Comparison of ENCODE assay signal across 13 cellular contexts in the genomic region with DNA sequence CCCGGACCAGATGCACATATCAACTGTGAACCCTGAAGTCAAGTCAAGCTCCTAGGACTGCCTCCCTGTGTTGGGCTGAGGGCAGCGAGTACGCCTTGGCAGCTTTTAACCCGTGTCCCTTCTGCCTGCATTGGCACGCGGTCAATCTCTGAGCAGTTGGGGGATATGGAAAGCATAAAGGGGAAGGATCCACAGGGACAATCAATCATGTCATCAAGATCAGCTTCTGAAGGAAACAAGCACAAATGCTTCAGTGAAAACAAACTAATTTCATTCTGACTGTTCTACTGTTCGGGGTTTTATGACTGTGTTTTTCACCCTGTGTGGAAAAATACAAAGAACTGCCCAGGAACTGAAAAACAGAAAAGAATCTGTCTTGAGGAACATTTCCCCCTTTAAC.
DNase-seq lines count a peak whose midpoint lies in the region; ATAC-seq lines count a peak whose summit lies in the region.
"Had no signal": no experiment of that assay in that cellular context is flagged by ENCODE, and none has a peak within 500 bp of the region (broad histone marks: within the 10 kb centered on the region; RNA-seq: fewer than 3 reads in every experiment).

No MANE protein-coding gene starts in this region.

- DNase-seq in activated CD8-positive, alpha-beta memory T cell treated with anti-CD3 and anti-CD28 coated beads for 24 hours = peak; percentile 77
- DNase-seq in activated CD8-positive, alpha-beta memory T cell treated with anti-CD3 and anti-CD28 coated beads, Interleukin-2, amount 50 U/mL, for 4 hours = no peak
- DNase-seq in KBM-7 = peak; percentile 67
- DNase-seq in activated T-cell treated with anti-CD3 and anti-CD28 coated beads, Interleukin-2, amount 50 U/mL, for 72 hours = no peak
- peak in 1 of 2 donors; percentile 69 for DNase-seq in stimulated activated effector memory CD8-positive, alpha-beta T cell treated with anti-CD3 and anti-CD28 coated beads, Interleukin-12 subunit alpha, Interleukin-12 subunit beta, amount 100 ng/mL, for 72 hours (ENCODE audit: low spot score in 2 of 2)
- DNase-seq in germinal center (ENCODE audit: low spot score) = no peak
- DNase-seq in NCI-H748 (lab: John Stamatoyannopoulos, UW; ENCODE audit: unreplicated experiment) = no peak
- DNase-seq: Calu3; gastrocnemius medialis; NCI-H1694 treated with DMSO at 0.1 percent for 48 hours; stimulated activated CD4-positive, alpha-beta T cell treated with anti-CD3 and anti-CD28 coated beads, Interleukin-12 subunit alpha, Interleukin-12 subunit beta, amount 100 ng/mL, for 4 hours; WERI-Rb-1 had no signal

- peak overlapping the region; percentile 59 to 78 for H3K4me3 Mint-ChIP-seq in activated T-cell treated with anti-CD3 and anti-CD28 coated beads, Interleukin-2, amount 50 U/mL, for 72 hours
- peak overlapping the region; percentile 47 for H3K4me3 Mint-ChIP-seq in stimulated activated effector memory CD8-positive, alpha-beta T cell treated with anti-CD3 and anti-CD28 coated beads, Interleukin-12 subunit alpha, Interleukin-12 subunit beta, amount 100 ng/mL, for 72 hours

- H3K9me3 Mint-ChIP-seq in activated T-cell treated with anti-CD3 and anti-CD28 coated beads, Interleukin-2, amount 50 U/mL, for 72 hours = peaks cover 2% of the 10 kb centered on the region in 2 donors
- H3K9me3 Mint-ChIP-seq in stimulated activated effector memory CD8-positive, alpha-beta T cell treated with anti-CD3 and anti-CD28 coated beads, Interleukin-12 subunit alpha, Interleukin-12 subunit beta, amount 100 ng/mL, for 72 hours = peaks cover 4% of the 10 kb centered on the region

- peak; percentile 38 to 48 for ATAC-seq in activated T-cell treated with anti-CD3 and anti-CD28 coated beads, Interleukin-2, amount 50 U/mL, for 72 hours (replicated peaks in 1 of 2)
- peak; percentile 55 for ATAC-seq in stimulated activated effector memory CD8-positive, alpha-beta T cell treated with anti-CD3 and anti-CD28 coated beads, Interleukin-12 subunit alpha, Interleukin-12 subunit beta, amount 100 ng/mL, for 72 hours
- ATAC-seq in HG03378 (IDR thresholded peaks at IDR 0.05; ENCODE audit: unreplicated experiment) = no peak
- ATAC-seq: gastrocnemius medialis had no signal

- no peaks in the 10 kb centered on the region for H3K27me3 Mint-ChIP-seq in activated T-cell treated with anti-CD3 and anti-CD28 coated beads, Interleukin-2, amount 50 U/mL, for 72 hours (ENCODE audit: low read depth)

- H3K27ac Mint-ChIP-seq in activated T-cell treated with anti-CD3 and anti-CD28 coated beads, Interleukin-2, amount 50 U/mL, for 72 hours = peak overlapping the region; percentile 94
- H3K27ac Mint-ChIP-seq in stimulated activated effector memory CD8-positive, alpha-beta T cell treated with anti-CD3 and anti-CD28 coated beads, Interleukin-12 subunit alpha, Interleukin-12 subunit beta, amount 100 ng/mL, for 72 hours = peak overlapping the region; percentile 99

- in situ Hi-C loops in KBM-7 (cut with MboI; ENCODE audit: low pct_unique_long_range_greater_than_20kb, low sequenced_read_pairs) = no loop called here

- peaks cover 4% of the 10 kb centered on the region in 2 donors for H3K36me3 Mint-ChIP-seq in activated T-cell treated with anti-CD3 and anti-CD28 coated beads, Interleukin-2, amount 50 U/mL, for 72 hours (ENCODE audit: insufficient read depth in 2 of 2)
- peaks cover 7% of the 10 kb centered on the region for H3K36me3 Mint-ChIP-seq in stimulated activated effector memory CD8-positive, alpha-beta T cell treated with anti-CD3 and anti-CD28 coated beads, Interleukin-12 subunit alpha, Interleukin-12 subunit beta, amount 100 ng/mL, for 72 hours

- H3K4me1 Mint-ChIP-seq in activated T-cell treated with anti-CD3 and anti-CD28 coated beads, Interleukin-2, amount 50 U/mL, for 72 hours (ENCODE audit: low read depth) = peaks cover 100% of the 10 kb centered on the region
- peaks cover 79% of the 10 kb centered on the region for H3K4me1 Mint-ChIP-seq in stimulated activated effector memory CD8-positive, alpha-beta T cell treated with anti-CD3 and anti-CD28 coated beads, Interleukin-12 subunit alpha, Interleukin-12 subunit beta, amount 100 ng/mL, for 72 hours

Comparison
In these comparisons a context has a peak if more than half of its experiments do, and no peak if none do; other contexts are left out.
1. DNase-seq: peak in activated CD8-positive, alpha-beta memory T cell treated with anti-CD3 and anti-CD28 coated beads for 24 hours (single experiment) and KBM-7 (single experiment); none in activated CD8-positive, alpha-beta memory T cell treated with anti-CD3 and anti-CD28 coated beads, Interleukin-2, amount 50 U/mL, for 4 hours (single experiment), activated T-cell treated with anti-CD3 and anti-CD28 coated beads, Interleukin-2, amount 50 U/mL, for 72 hours (0 of 2), germinal center (single experiment) and NCI-H748 (single experiment).